Comparison of ENCODE assay signal across 1 cellular context in genomic region chr16:70678898-70679652, GRCh38.
TF ChIP-seq lines count a peak whose summit lies in the region.

No MANE protein-coding gene starts in this region.

TF ChIP-seq in HEK293, 187 proteins besides CTCF, POLR2A, EP300 and RAD21 (continued from another document):
- TF ChIP-seq, protein P1, sequence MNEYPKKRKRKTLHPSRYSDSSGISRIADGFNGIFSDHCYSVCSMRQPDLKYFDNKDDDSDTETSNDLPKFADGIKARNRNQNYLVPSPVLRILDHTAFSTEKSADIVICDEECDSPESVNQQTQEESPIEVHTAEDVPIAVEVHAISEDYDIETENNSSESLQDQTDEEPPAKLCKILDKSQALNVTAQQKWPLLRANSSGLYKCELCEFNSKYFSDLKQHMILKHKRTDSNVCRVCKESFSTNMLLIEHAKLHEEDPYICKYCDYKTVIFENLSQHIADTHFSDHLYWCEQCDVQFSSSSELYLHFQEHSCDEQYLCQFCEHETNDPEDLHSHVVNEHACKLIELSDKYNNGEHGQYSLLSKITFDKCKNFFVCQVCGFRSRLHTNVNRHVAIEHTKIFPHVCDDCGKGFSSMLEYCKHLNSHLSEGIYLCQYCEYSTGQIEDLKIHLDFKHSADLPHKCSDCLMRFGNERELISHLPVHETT (tag by site-specific recombination; IDR thresholded peaks at IDR 0.05) = no peak
TF ChIP-seq in HEK293: peak in this region for 1.
